Comparison of ENCODE assay signal across 8 cellular contexts in the genomic region with DNA sequence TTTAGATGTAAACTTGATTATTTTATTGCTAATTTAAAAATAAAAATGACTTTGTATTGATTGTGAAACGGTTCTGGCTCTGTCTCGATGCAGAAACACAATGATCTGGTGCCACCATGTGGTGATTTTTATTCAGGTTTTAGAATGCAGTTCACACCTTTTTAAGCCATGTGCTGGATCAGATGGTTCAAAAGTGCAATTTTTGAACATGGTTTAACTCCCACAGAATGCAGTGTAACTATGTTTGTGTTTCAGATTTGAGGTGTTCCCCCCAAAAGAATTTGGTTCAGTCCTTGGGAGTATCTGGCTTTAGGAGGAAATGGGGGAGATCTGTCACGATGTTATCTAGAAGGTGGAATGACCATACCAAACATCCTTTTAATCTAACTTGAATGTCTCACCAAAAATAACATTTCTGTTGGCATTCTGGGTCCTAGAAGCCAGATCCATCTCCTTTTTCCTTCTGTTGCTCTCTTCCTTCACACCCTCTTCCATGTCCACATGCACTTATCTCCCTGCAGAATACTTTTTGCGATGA. TPM values are rescaled to one million over a fixed set of nuclear protein-coding genes. Genes with fewer than 3 reads are reported as not detected.
DNase-seq lines count a peak whose midpoint lies in the region; TF ChIP-seq lines count a peak whose summit lies in the region.

No MANE protein-coding gene starts in this region.

- peak; percentile 16 for DNase-seq in AG09309 (ENCODE audit: low read depth)
- peak; percentile 33 for DNase-seq in GM10266 (ENCODE audit: extremely low spot score)
- peak; percentile 58 to 72 for DNase-seq in Kasumi-1 (lab: John Stamatoyannopoulos, UW)
- DNase-seq in T follicular helper cell (ENCODE audit: low read depth) = peak; percentile 10
- DNase-seq in dorsolateral prefrontal cortex = peak in 2 of 10 donors; percentile 30 to 35
- peak; percentile 84 for DNase-seq in midbrain (lab: John Stamatoyannopoulos, UW)
- no peak for DNase-seq in NCI-H524 treated with DMSO at 0.1 percent for 48 hours (lab: John Stamatoyannopoulos, UW)
- no peak for DNase-seq in T1000 (lab: John Stamatoyannopoulos, UW)

- TF ChIP-seq CTCF in AG09309 (IDR thresholded peaks at IDR 0.05; ENCODE audit: control insufficient read depth, insufficient read depth, low read depth, low read length, missing control alignments) (peak; percentile 55), GM10266 (IDR thresholded peaks at IDR 0.05; ENCODE audit: control insufficient read depth, insufficient read depth, low read depth, missing control alignments) (peak; percentile 60), dorsolateral prefrontal cortex (IDR thresholded peaks at IDR 0.05 in 54 of 56, conservative IDR thresholded peaks at IDR 0.05 in 2 of 56; ENCODE audit: low read depth in 1 of 56, partially characterized antibody in 56 of 56) (peak; percentile 65 to 93 (median 81))

- peak overlapping the region in 41 of 59 donors; percentile 8 to 73 (median 44) for H3K27ac ChIP-seq in dorsolateral prefrontal cortex

- no peaks in the 10 kb centered on the region for H3K27me3 ChIP-seq in dorsolateral prefrontal cortex

- intact Hi-C loops in dorsolateral prefrontal cortex (cut with DNase I) = loop anchor here (1.0 to 10.0 kb wide), 4 partner anchors 48 to 268 kb away; a partner anchor contains a TSS

- H3K4me3 ChIP-seq in AG09309 (ENCODE audit: control insufficient read depth, low read depth, low read length) (no peak overlapping the region), dorsolateral prefrontal cortex (peak overlapping the region in 23 of 59 donors; percentile 1 to 41 (median 24))

RNA-seq across cellular contexts. Expression of a gene that starts 7.9 kb away (rescaled TPM):
- 10 to 100 TPM; 21.6 to 49.1 (median 35.3) TPM for total RNA-seq in dorsolateral prefrontal cortex

RNA-seq across cellular contexts. Expression of a gene that starts 42.6 kb away (rescaled TPM):
- total RNA-seq in dorsolateral prefrontal cortex = not detected

RNA-seq across cellular contexts. Expression of a gene that starts 47.5 kb away (rescaled TPM):
- total RNA-seq in dorsolateral prefrontal cortex = 10 to 100 TPM; 16.7 to 46.0 (median 26.4) TPM

Comparison
In these comparisons a context has a peak if more than half of its experiments do, and no peak if none do; other contexts are left out.
1. DNase-seq: peak in AG09309 (single experiment), GM10266 (single experiment), Kasumi-1 (2 of 2), T follicular helper cell (single experiment) and midbrain (single experiment); none in NCI-H524 treated with DMSO at 0.1 percent for 48 hours (single experiment) and T1000 (single experiment).
2. Peak in every context shown above with its lines, with median percentiles within 50 percentile points of each other: CTCF ChIP-seq.